19 cellular contexts compared by ENCODE assay signal in genomic region chr10:89134963-89135362, GRCh38.
DNase-seq lines count a peak whose midpoint lies in the region; ATAC-seq and TF ChIP-seq lines count a peak whose summit lies in the region.
"Had no signal": no experiment of that assay in that cellular context is flagged by ENCODE, and none has a peak within 500 bp of the region (broad histone marks: within the 10 kb centered on the region; RNA-seq: fewer than 3 reads in every experiment).

No MANE protein-coding gene starts in this region.

- no peaks in the 10 kb centered on the region for H3K4me1 Mint-ChIP-seq in stimulated activated memory B cell treated with anti-CD40 and anti-IgM and Interleukin-4, amounts not matched to agents 10 μg/mL and 1 μg/mL and 100 μg/mL, for 72 hours
- H3K4me1 Mint-ChIP-seq: WTC11 had no signal

- no peaks in the 10 kb centered on the region for H3K36me3 ChIP-seq in spleen

- H3K9me3 ChIP-seq in spleen, result no peaks in the 10 kb centered on the region

- TF ChIP-seq CTCF in spleen (IDR thresholded peaks at IDR 0.05 in 8 of 11, conservative IDR thresholded peaks at IDR 0.05 in 3 of 11), result no peak

- H3K27ac Mint-ChIP-seq in stimulated activated memory B cell treated with anti-CD40 and anti-IgM and Interleukin-4, amounts not matched to agents 10 μg/mL and 1 μg/mL and 100 μg/mL, for 72 hours, result no peak overlapping the region
- H3K27ac Mint-ChIP-seq: activated CD8-positive, alpha-beta memory T cell treated with anti-CD3 and anti-CD28 coated beads, Interleukin-2, amount 10 ng/mL, durations not matched to agents 7 days and 5 days; WTC11 had no signal

- no peaks in the 10 kb centered on the region for H3K27me3 Mint-ChIP-seq in stimulated activated memory B cell treated with anti-CD40 and anti-IgM and Interleukin-4, amounts not matched to agents 10 μg/mL and 1 μg/mL and 100 μg/mL, for 72 hours

- TF ChIP-seq POLR2A in spleen (IDR thresholded peaks at IDR 0.05), result no peak

- H3K4me1 ChIP-seq in spleen, result no peaks in the 10 kb centered on the region

- H3K27me3 ChIP-seq in spleen (replicated peaks in 1 of 7), result no peaks in the 10 kb centered on the region

- intact Hi-C loops in spleen (cut with DNase I; ENCODE audit: low total_unique reads), result no loop called here

- ATAC-seq in GM19025 (IDR thresholded peaks at IDR 0.05; ENCODE audit: low read depth, unreplicated experiment) (peak; percentile 79), HG02623 (IDR thresholded peaks at IDR 0.05; ENCODE audit: unreplicated experiment) (peak; percentile 52), HG03558 (IDR thresholded peaks at IDR 0.05; ENCODE audit: extremely low read depth, unreplicated experiment) (peak; percentile 46), HG02840 (IDR thresholded peaks at IDR 0.05; ENCODE audit: low FRiP score, unreplicated experiment) (no peak)
- ATAC-seq in stimulated activated memory B cell treated with anti-CD40 and anti-IgM and Interleukin-4, amounts not matched to agents 10 μg/mL and 1 μg/mL and 100 μg/mL, for 72 hours, result peak; percentile 27
- ATAC-seq: activated CD8-positive, alpha-beta memory T cell treated with anti-CD3 and anti-CD28 coated beads, Interleukin-2, amount 10 ng/mL, durations not matched to agents 7 days and 5 days; left lobe of liver; WTC11 had no signal

- DNase-seq in caudate nucleus (lab: John Stamatoyannopoulos, UW) (no peak), spleen (no peak)
- DNase-seq in NK-92 treated with Interleukin-12 subunit alpha and Interleukin-12 subunit beta, amount 100 ng/mL, for 24 hours (lab: John Stamatoyannopoulos, UW), result no peak
- DNase-seq: activated CD8-positive, alpha-beta memory T cell treated with anti-CD3 and anti-CD28 coated beads, Interleukin-2, amount 10 ng/mL, durations not matched to agents 7 days and 5 days; activated gamma-delta T cell; anterior cingulate cortex; C1 segment of cervical spinal cord; foreskin fibroblast; KG1; NCI-H1436 treated with DMSO at 0.1 percent for 48 hours; NCI-H446; PC-9 had no signal

- no peaks in the 10 kb centered on the region for H3K36me3 Mint-ChIP-seq in stimulated activated memory B cell treated with anti-CD40 and anti-IgM and Interleukin-4, amounts not matched to agents 10 μg/mL and 1 μg/mL and 100 μg/mL, for 72 hours
- H3K36me3 Mint-ChIP-seq: WTC11 had no signal

- H3K4me3 Mint-ChIP-seq in stimulated activated memory B cell treated with anti-CD40 and anti-IgM and Interleukin-4, amounts not matched to agents 10 μg/mL and 1 μg/mL and 100 μg/mL, for 72 hours, result no peak overlapping the region
- H3K4me3 Mint-ChIP-seq: activated CD8-positive, alpha-beta memory T cell treated with anti-CD3 and anti-CD28 coated beads, Interleukin-2, amount 10 ng/mL, durations not matched to agents 7 days and 5 days; WTC11 had no signal

- no peak overlapping the region for H3K4me3 ChIP-seq in spleen
- H3K4me3 ChIP-seq: PC-9 had no signal

- H3K27ac ChIP-seq in caudate nucleus (ENCODE audit: low read depth, low read length) (no peak overlapping the region), spleen (no peak overlapping the region)
- H3K27ac ChIP-seq: PC-9 had no signal

- no peaks in the 10 kb centered on the region for H3K9me3 Mint-ChIP-seq in stimulated activated memory B cell treated with anti-CD40 and anti-IgM and Interleukin-4, amounts not matched to agents 10 μg/mL and 1 μg/mL and 100 μg/mL, for 72 hours
